ENCODE assay signal across 9 cellular contexts in the genomic region with DNA sequence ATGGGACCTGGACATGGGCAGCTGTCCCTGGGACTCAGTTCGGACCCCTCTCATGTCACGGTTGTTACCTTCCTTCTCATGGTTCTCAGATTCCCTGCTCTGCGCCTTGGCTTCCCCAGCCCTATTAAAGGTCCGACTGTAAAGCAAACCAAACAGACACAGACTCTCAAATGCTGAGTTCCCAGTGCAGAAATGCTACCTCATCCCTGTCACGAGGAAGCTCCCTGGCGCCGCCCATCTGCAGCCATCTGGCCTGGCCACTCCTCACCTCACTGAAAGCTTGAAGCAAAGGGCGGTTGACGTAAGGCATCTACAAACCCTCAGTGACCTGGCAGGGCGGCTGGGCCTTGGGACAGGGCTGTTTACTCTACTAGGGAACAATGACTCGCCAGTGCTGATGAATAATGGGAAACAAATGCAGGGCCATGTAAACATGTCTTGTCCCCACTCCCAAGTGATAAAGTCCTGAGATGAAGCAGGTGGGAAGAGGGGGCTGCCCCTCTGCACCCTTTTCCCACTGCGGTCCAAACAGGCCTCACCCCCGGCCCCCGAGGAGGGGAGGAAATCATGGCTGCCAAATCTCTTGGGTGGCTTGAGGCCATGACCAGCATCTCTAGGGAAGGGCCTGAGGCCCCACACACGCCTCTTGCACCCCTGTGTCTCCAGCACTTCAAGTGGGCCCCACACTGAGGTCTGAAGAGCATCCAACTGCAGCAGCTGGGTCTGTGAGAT. TPM values are rescaled to one million over a fixed set of nuclear protein-coding genes. Genes with fewer than 3 reads are reported as not detected.
A peak's percentile ranks its signal among the peaks of the same experiment; 100 is the strongest.
DNase-seq lines count a peak whose midpoint lies in the region; ATAC-seq and TF ChIP-seq lines count a peak whose summit lies in the region.
"Had no signal": no experiment of that assay in that cellular context is flagged by ENCODE, and none has a peak within 500 bp of the region (broad histone marks: within the 10 kb centered on the region; RNA-seq: fewer than 3 reads in every experiment).

No MANE protein-coding gene starts in this region.

- CTCF ChIA-PET in HEK293T (lab: Yijun Ruan, JAX): interaction anchor here (1.8 kb wide), 1 partner anchor 62 kb away, joined by 4 read pairs; no protein-coding TSS in a partner anchor

- in situ Hi-C loops in transverse colon (cut with MboI; ENCODE audit: low pct_ligation_motif_present in 1 of 4, low pct_unique_long_range_greater_than_20kb in 1 of 4, low sequenced_read_pairs in 3 of 4): no loop called here

- POLR2A ChIA-PET in HEK293T (lab: Yijun Ruan, JAX): no interaction called here

- no peaks in the 10 kb centered on the region for H3K36me3 ChIP-seq in SJCRH30
- no peaks in the 10 kb centered on the region for H3K36me3 ChIP-seq in transverse colon

- intact Hi-C loops in transverse colon (cut with DNase I; ENCODE audit: low total_unique reads): no loop called here

- H3K4me1 ChIP-seq in SJCRH30 (peaks cover 57% of the 10 kb centered on the region), transverse colon (peaks cover 4 to 68% (median 23%) of the 10 kb centered on the region in 4 donors)

- H3K27me3 Mint-ChIP-seq in activated naive CD8-positive, alpha-beta T cell treated with anti-CD3 and anti-CD28 coated beads, Interleukin-2, amount 50 U/mL, for 24 hours: peaks cover 2% of the 10 kb centered on the region
- H3K27me3 Mint-ChIP-seq: activated naive CD8-positive, alpha-beta T cell had no signal

- H3K4me1 Mint-ChIP-seq in activated naive CD8-positive, alpha-beta T cell treated with anti-CD3 and anti-CD28 coated beads, Interleukin-2, amount 50 U/mL, for 24 hours: peaks cover 3% of the 10 kb centered on the region

- TF ChIP-seq EP300 in transverse colon (IDR thresholded peaks at IDR 0.05; ENCODE audit: low read depth): peak; percentile 80

- H3K9me3 Mint-ChIP-seq in activated naive CD8-positive, alpha-beta T cell treated with anti-CD3 and anti-CD28 coated beads, Interleukin-2, amount 50 U/mL, for 24 hours: no peaks in the 10 kb centered on the region

- peak; percentile 18 for TF ChIP-seq POLR2A in transverse colon (IDR thresholded peaks at IDR 0.05)

- no peaks in the 10 kb centered on the region for H3K36me3 Mint-ChIP-seq in activated naive CD8-positive, alpha-beta T cell treated with anti-CD3 and anti-CD28 coated beads, Interleukin-2, amount 50 U/mL, for 24 hours (ENCODE audit: low read depth)
- H3K36me3 Mint-ChIP-seq: activated naive CD8-positive, alpha-beta T cell had no signal

- no peak for ATAC-seq in activated naive CD8-positive, alpha-beta T cell treated with anti-CD3 and anti-CD28 coated beads, Interleukin-2, amount 50 U/mL, for 24 hours
- no peak for ATAC-seq in GM21786 (IDR thresholded peaks at IDR 0.05; ENCODE audit: unreplicated experiment)

- DNase-seq in NCI-H748 (lab: John Stamatoyannopoulos, UW; ENCODE audit: unreplicated experiment) (peak; percentile 29), NCI-H748 treated with DMSO at 0.1 percent for 48 hours (lab: John Stamatoyannopoulos, UW) (no peak), SJCRH30 (peak; percentile 99), islet precursor cell (peak; percentile 91), transverse colon (peak; percentile 79), HEK293T (ENCODE audit: extremely low spot score) (no peak)
- no peak for DNase-seq in activated naive CD8-positive, alpha-beta T cell treated with anti-CD3 and anti-CD28 coated beads, Interleukin-2, amount 50 U/mL, for 24 hours

- H3K27ac Mint-ChIP-seq in activated naive CD8-positive, alpha-beta T cell treated with anti-CD3 and anti-CD28 coated beads, Interleukin-2, amount 50 U/mL, for 24 hours: no peak overlapping the region
- H3K27ac Mint-ChIP-seq: activated naive CD8-positive, alpha-beta T cell had no signal

- H3K4me3 Mint-ChIP-seq in activated naive CD8-positive, alpha-beta T cell treated with anti-CD3 and anti-CD28 coated beads, Interleukin-2, amount 50 U/mL, for 24 hours: no peak overlapping the region
- H3K4me3 Mint-ChIP-seq: activated naive CD8-positive, alpha-beta T cell had no signal

- H3K4me3 ChIP-seq in SJCRH30 (no peak overlapping the region), transverse colon (no peak overlapping the region)

- WGBS in transverse colon (ENCODE audit: low coverage in 1 of 2), 2 donors: 43% methylated on average over 15 of the region's 15 CpGs; no CpG with 5 or more reads in 1 of the 2 donors

- H3K27ac ChIP-seq in SJCRH30: peak overlapping the region; percentile 96
- H3K27ac ChIP-seq in transverse colon: peak overlapping the region; percentile 69 to 73 (median 72)

- no peak for TF ChIP-seq CTCF in transverse colon (IDR thresholded peaks at IDR 0.05)

- no peaks in the 10 kb centered on the region for H3K9me3 ChIP-seq in SJCRH30 (replicated peaks)
- no peaks in the 10 kb centered on the region for H3K9me3 ChIP-seq in transverse colon

- H3K27me3 ChIP-seq in SJCRH30 (no peaks in the 10 kb centered on the region), transverse colon (no peaks in the 10 kb centered on the region)

TF ChIP-seq in HEK293T, 16 proteins besides CTCF, POLR2A, EP300 and RAD21:
- TF ChIP-seq ELF4 (IDR thresholded peaks at IDR 0.05) (no peak), L3MBTL2 (conservative IDR thresholded peaks at IDR 0.05) (no peak), LEF1 (IDR thresholded peaks at IDR 0.05; ENCODE audit: borderline replicate concordance) (no peak), HDGF (IDR thresholded peaks at IDR 0.05; ENCODE audit: borderline replicate concordance) (no peak), FOXA1 (IDR thresholded peaks at IDR 0.05) (no peak), SP1 (IDR thresholded peaks at IDR 0.05) (no peak), BHLHE40 (IDR thresholded peaks at IDR 0.05; ENCODE audit: borderline replicate concordance) (no peak), FOXM1 (IDR thresholded peaks at IDR 0.05; ENCODE audit: borderline replicate concordance) (no peak), ARNT (IDR thresholded peaks at IDR 0.05) (no peak), FOXK2 (IDR thresholded peaks at IDR 0.05) (no peak), ZNF384 (IDR thresholded peaks at IDR 0.05) (no peak), NFRKB (IDR thresholded peaks at IDR 0.05) (no peak), SUZ12 (IDR thresholded peaks at IDR 0.05) (no peak), CTBP1 (IDR thresholded peaks at IDR 0.05; ENCODE audit: borderline replicate concordance) (no peak), TARDBP (IDR thresholded peaks at IDR 0.05) (no peak)
- TF ChIP-seq, protein P1, sequence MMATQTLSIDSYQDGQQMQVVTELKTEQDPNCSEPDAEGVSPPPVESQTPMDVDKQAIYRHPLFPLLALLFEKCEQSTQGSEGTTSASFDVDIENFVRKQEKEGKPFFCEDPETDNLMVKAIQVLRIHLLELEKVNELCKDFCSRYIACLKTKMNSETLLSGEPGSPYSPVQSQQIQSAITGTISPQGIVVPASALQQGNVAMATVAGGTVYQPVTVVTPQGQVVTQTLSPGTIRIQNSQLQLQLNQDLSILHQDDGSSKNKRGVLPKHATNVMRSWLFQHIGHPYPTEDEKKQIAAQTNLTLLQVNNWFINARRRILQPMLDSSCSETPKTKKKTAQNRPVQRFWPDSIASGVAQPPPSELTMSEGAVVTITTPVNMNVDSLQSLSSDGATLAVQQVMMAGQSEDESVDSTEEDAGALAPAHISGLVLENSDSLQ (IDR thresholded peaks at IDR 0.05): no peak
TF ChIP-seq in HEK293T: peak in this region for 0.

RNA-seq across cellular contexts. Expression of gene SCUBE1, which starts 49.3 kb away (rescaled TPM):
- total RNA-seq in SJCRH30 (2014; rRNA removed; shearing (Covaris generic)): 11.0 and 13.7 TPM in 2 replicates
- 1 to 10 TPM in 3 of 4 donors, under 1 TPM in 1; 0.68 to 6.4 (median 1.7) TPM for total RNA-seq in transverse colon

Comparison
In these comparisons a context has a peak if more than half of its experiments do, and no peak if none do; other contexts are left out.
1. DNase-seq: peak in NCI-H748 (single experiment), SJCRH30 (2 of 2), islet precursor cell (single experiment) and transverse colon (single experiment); none in NCI-H748 treated with DMSO at 0.1 percent for 48 hours (single experiment), HEK293T (single experiment) and activated naive CD8-positive, alpha-beta T cell treated with anti-CD3 and anti-CD28 coated beads, Interleukin-2, amount 50 U/mL, for 24 hours (single experiment).